ENCODE assay signal across 22 cellular contexts in the genomic region with DNA sequence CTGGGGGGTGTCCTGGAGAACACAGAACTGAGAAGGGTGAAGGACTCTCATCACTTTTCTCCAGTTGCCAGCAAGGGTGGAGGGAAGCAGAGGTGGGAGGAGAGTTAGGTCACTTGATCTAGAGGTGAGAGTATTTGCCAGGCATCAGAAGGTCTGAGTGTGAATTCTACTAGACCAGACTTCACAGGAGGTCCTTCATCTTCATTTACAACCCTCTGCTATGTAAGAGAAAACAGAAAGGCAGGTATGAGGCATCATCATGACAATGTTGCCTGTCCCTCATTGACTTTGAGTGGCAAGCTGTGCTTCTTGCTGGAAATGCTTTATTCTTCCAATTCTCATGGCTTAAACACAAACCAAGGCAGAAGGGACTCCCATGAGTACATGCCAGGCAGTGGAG. TPM values are rescaled to one million over a fixed set of nuclear protein-coding genes. Genes with fewer than 3 reads are reported as not detected.
"Had no signal": no experiment of that assay in that cellular context is flagged by ENCODE, and none has a peak within 500 bp of the region (broad histone marks: within the 10 kb centered on the region; RNA-seq: fewer than 3 reads in every experiment).

No MANE protein-coding gene starts in this region.

- ATAC-seq: esophagus mucosa, heart left ventricle, left lung, lower lobe of right lung had no signal

- H3K36me3 Mint-ChIP-seq: memory B cell had no signal

- H3K9me3 Mint-ChIP-seq: memory B cell had no signal

- H3K36me3 ChIP-seq: heart left ventricle, left lung, lower lobe of right lung, ovary, right atrium auricular region had no signal

- DNase-seq: cortex of kidney; dorsolateral prefrontal cortex; effector CD8-positive, alpha-beta T cell; heart left ventricle; hippocampal formation; islet precursor cell; left lung; lower lobe of right lung; midbrain; ovary; stimulated activated CD4-positive, alpha-beta T cell treated with anti-CD3 and anti-CD28 coated beads, Interleukin-12 subunit alpha, Interleukin-12 subunit beta, amount 100 ng/mL, for 4 hours; stimulated activated naive CD4-positive, alpha-beta T cell had no signal

- H3K9me3 ChIP-seq: heart left ventricle, left lung, lower lobe of right lung, ovary, right atrium auricular region had no signal

- FAIRE-seq: endometrium, frontal cortex, small intestine, urothelium cell line had no signal

- H3K27me3 ChIP-seq: ovary, right atrium auricular region had no signal

- H3K27ac ChIP-seq: dorsolateral prefrontal cortex, heart left ventricle, left lung, lower lobe of right lung, ovary, right atrium auricular region had no signal

- H3K4me1 ChIP-seq: heart left ventricle, left lung, lower lobe of right lung, right atrium auricular region had no signal

- H3K27ac Mint-ChIP-seq: memory B cell, type B pancreatic cell had no signal

- H3K4me3 ChIP-seq: dorsolateral prefrontal cortex, heart left ventricle, left lung, lower lobe of right lung, ovary, right atrium auricular region had no signal

- H3K4me3 Mint-ChIP-seq: memory B cell, type B pancreatic cell had no signal

- H3K4me1 Mint-ChIP-seq: memory B cell had no signal

RNA-seq across cellular contexts. Expression of a gene that starts 45.9 kb away (rescaled TPM):
- total RNA-seq: frontal cortex, glomerular endothelial cell, right atrium auricular region had no signal
- polyA plus RNA-seq: heart left ventricle, neural cell, ovary had no signal
